14 cellular contexts compared by ENCODE assay signal in the genomic region with DNA sequence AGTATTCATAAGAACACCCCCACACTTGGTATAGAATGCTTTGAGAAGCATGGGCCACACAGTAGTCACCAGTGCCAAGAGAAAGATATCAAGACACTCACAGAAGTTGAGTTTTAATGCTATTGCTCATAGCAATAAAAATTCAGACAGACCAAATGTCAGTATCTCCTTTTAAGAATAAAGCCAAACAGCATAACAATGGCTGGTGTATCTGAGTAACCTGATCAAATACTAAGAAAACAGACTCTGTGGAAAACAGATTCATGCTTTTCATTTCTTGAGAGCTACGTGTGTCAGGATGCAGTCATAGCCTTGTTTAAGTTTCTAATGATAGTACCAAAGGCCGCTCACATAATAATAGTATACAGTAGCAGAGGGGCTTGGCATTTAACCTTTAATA.
DNase-seq lines count a peak whose midpoint lies in the region; ATAC-seq, FAIRE-seq and TF ChIP-seq lines count a peak whose summit lies in the region.
"Had no signal": no experiment of that assay in that cellular context is flagged by ENCODE, and none has a peak within 500 bp of the region (broad histone marks: within the 10 kb centered on the region; RNA-seq: fewer than 3 reads in every experiment).

No MANE protein-coding gene starts in this region.

- H3K4me1 ChIP-seq in adipocyte (ENCODE audit: control insufficient read depth, insufficient read depth, low read length): peaks cover 6% of the 10 kb centered on the region

- no peaks in the 10 kb centered on the region for H3K27me3 Mint-ChIP-seq in osteocyte (ENCODE audit: unreplicated experiment)
- no peaks in the 10 kb centered on the region for H3K27me3 Mint-ChIP-seq in activated T-helper 2 cell treated with anti-CD3 and anti-CD28 coated beads, Interferon-gamma antibody, Interleukin-2, Interleukin-4, amounts not matched to agents 10 μg/mL and 5 μg/mL and 100 μg/mL, durations not matched to agents 14 hours and 24 hours and 36 hours (ENCODE audit: low read depth)

- no peaks in the 10 kb centered on the region for H3K36me3 ChIP-seq in adipocyte (ENCODE audit: control insufficient read depth, insufficient read depth, low read length, severe bottlenecking)

- no peak overlapping the region for H3K27ac Mint-ChIP-seq in osteocyte (ENCODE audit: unreplicated experiment)
- no peak overlapping the region for H3K27ac Mint-ChIP-seq in activated T-helper 2 cell treated with anti-CD3 and anti-CD28 coated beads, Interferon-gamma antibody, Interleukin-2, Interleukin-4, amounts not matched to agents 10 μg/mL and 5 μg/mL and 100 μg/mL, durations not matched to agents 14 hours and 24 hours and 36 hours

- no peaks in the 10 kb centered on the region for H3K27me3 ChIP-seq in adipocyte (replicated peaks; ENCODE audit: control insufficient read depth, insufficient read depth, low read length)

- H3K4me1 Mint-ChIP-seq in osteocyte (ENCODE audit: unreplicated experiment): peaks cover 7% of the 10 kb centered on the region
- no peaks in the 10 kb centered on the region for H3K4me1 Mint-ChIP-seq in activated T-helper 2 cell treated with anti-CD3 and anti-CD28 coated beads, Interferon-gamma antibody, Interleukin-2, Interleukin-4, amounts not matched to agents 10 μg/mL and 5 μg/mL and 100 μg/mL, durations not matched to agents 14 hours and 24 hours and 36 hours (ENCODE audit: low read depth)

- intact Hi-C loops in activated T-helper 2 cell treated with anti-CD3 and anti-CD28 coated beads, Interferon-gamma antibody, Interleukin-2, Interleukin-4, amounts not matched to agents 10 μg/mL and 5 μg/mL and 100 μg/mL, durations not matched to agents 14 hours and 24 hours and 36 hours (cut with micrococcal nuclease): no loop called here

- no peaks in the 10 kb centered on the region for H3K9me3 Mint-ChIP-seq in osteocyte (ENCODE audit: unreplicated experiment)
- no peaks in the 10 kb centered on the region for H3K9me3 Mint-ChIP-seq in activated T-helper 2 cell treated with anti-CD3 and anti-CD28 coated beads, Interferon-gamma antibody, Interleukin-2, Interleukin-4, amounts not matched to agents 10 μg/mL and 5 μg/mL and 100 μg/mL, durations not matched to agents 14 hours and 24 hours and 36 hours

- no peaks in the 10 kb centered on the region for H3K9me3 ChIP-seq in adipocyte (ENCODE audit: control insufficient read depth, low read length)

- TF ChIP-seq CTCF in fibroblast of villous mesenchyme (IDR thresholded peaks at IDR 0.05; ENCODE audit: insufficient read depth, low read depth, low read length) (no peak), osteocyte (IDR thresholded peaks at IDR 0.05) (no peak)

- no peak for ATAC-seq in stimulated activated naive CD8-positive, alpha-beta T cell treated with anti-CD3 and anti-CD28 coated beads, Interleukin-15, Interleukin-2, amounts not matched to agents 100 U/mL and 50 U/mL, for 24 hours
- ATAC-seq: activated CD4-positive, CD25-positive, alpha-beta regulatory T cell treated with anti-CD3 and anti-CD28 coated beads, Interleukin-2, amount 50 U/mL, for 24 hours had no signal

- H3K4me3 ChIP-seq in adipocyte (ENCODE audit: low read length) (no peak overlapping the region), fibroblast of villous mesenchyme (ENCODE audit: low read depth, low read length) (no peak overlapping the region)

- H3K4me3 Mint-ChIP-seq in osteocyte (ENCODE audit: unreplicated experiment): no peak overlapping the region
- no peak overlapping the region for H3K4me3 Mint-ChIP-seq in activated T-helper 2 cell treated with anti-CD3 and anti-CD28 coated beads, Interferon-gamma antibody, Interleukin-2, Interleukin-4, amounts not matched to agents 10 μg/mL and 5 μg/mL and 100 μg/mL, durations not matched to agents 14 hours and 24 hours and 36 hours (ENCODE audit: low read depth)

- DNase-seq in H54 (ENCODE audit: insufficient read length, low spot score) (no peak), adipocyte (ENCODE audit: low read depth) (peak; percentile 51), fibroblast of villous mesenchyme (ENCODE audit: low read depth) (peak; percentile 7), osteocyte (ENCODE audit: extremely low spot score, unreplicated experiment) (no peak), GDM1 (lab: John Stamatoyannopoulos, UW) (no peak)
- DNase-seq in stimulated activated naive CD8-positive, alpha-beta T cell treated with anti-CD3 and anti-CD28 coated beads, Interleukin-15, Interleukin-2, amounts not matched to agents 100 U/mL and 50 U/mL, for 24 hours: no peak
- no peak for DNase-seq in activated T-helper 2 cell treated with anti-CD3 and anti-CD28 coated beads, Interferon-gamma antibody, Interleukin-2, Interleukin-4, amounts not matched to agents 10 μg/mL and 5 μg/mL and 100 μg/mL, durations not matched to agents 14 hours and 24 hours and 36 hours (ENCODE audit: low spot score)
- DNase-seq: activated naive CD4-positive, alpha-beta T cell treated with Interleukin-2 at 50 U/mL for 16 hours; NCI-H2029 treated with DMSO at 0.1 percent for 48 hours; posterior cingulate gyrus; stimulated activated CD4-positive, alpha-beta T cell treated with anti-CD3 and anti-CD28 coated beads, Interleukin-15, amount 100 ng/mL, for 24 hours; T-helper 1 cell had no signal

- FAIRE-seq in H54 (lab: Jason Lieb, UNC): peak; percentile 96
- FAIRE-seq: D721Med had no signal

- no peak for TF ChIP-seq POLR2A in H54 (IDR thresholded peaks at IDR 0.05; ENCODE audit: low read depth, low read length)

- H3K36me3 Mint-ChIP-seq in osteocyte (ENCODE audit: unreplicated experiment): no peaks in the 10 kb centered on the region
- H3K36me3 Mint-ChIP-seq in activated T-helper 2 cell treated with anti-CD3 and anti-CD28 coated beads, Interferon-gamma antibody, Interleukin-2, Interleukin-4, amounts not matched to agents 10 μg/mL and 5 μg/mL and 100 μg/mL, durations not matched to agents 14 hours and 24 hours and 36 hours (ENCODE audit: low read depth): no peaks in the 10 kb centered on the region

- no peak overlapping the region for H3K9ac ChIP-seq in adipocyte (ENCODE audit: low read length)

Comparison
In these comparisons a context has a peak if more than half of its experiments do, and no peak if none do; other contexts are left out.
1. DNase-seq: peak in adipocyte (single experiment) and fibroblast of villous mesenchyme (single experiment); none in H54 (single experiment), osteocyte (single experiment), stimulated activated naive CD8-positive, alpha-beta T cell treated with anti-CD3 and anti-CD28 coated beads, Interleukin-15, Interleukin-2, amounts not matched to agents 100 U/mL and 50 U/mL, for 24 hours (single experiment), activated T-helper 2 cell treated with anti-CD3 and anti-CD28 coated beads, Interferon-gamma antibody, Interleukin-2, Interleukin-4, amounts not matched to agents 10 μg/mL and 5 μg/mL and 100 μg/mL, durations not matched to agents 14 hours and 24 hours and 36 hours (single experiment) and GDM1 (single experiment).